In genomic region chrX:151762802-151763201, GRCh38 we compare ENCODE assay signal across 29 cellular contexts. TPM values are rescaled to one million over a fixed set of nuclear protein-coding genes. Genes with fewer than 3 reads are reported as not detected.
"Had no signal": no experiment of that assay in that cellular context is flagged by ENCODE, and none has a peak within 500 bp of the region (broad histone marks: within the 10 kb centered on the region; RNA-seq: fewer than 3 reads in every experiment).

No MANE protein-coding gene starts in this region.

- H3K27ac ChIP-seq: lower lobe of right lung, skin epidermis, testis, transverse colon, uterus had no signal

- H3K27me3 Mint-ChIP-seq: activated CD8-positive, alpha-beta memory T cell treated with anti-CD3 and anti-CD28 coated beads, Interleukin-2, amount 10 ng/mL, durations not matched to agents 7 days and 5 days had no signal

- H3K4me3 ChIP-seq: lower lobe of right lung, mucosa of descending colon, skin epidermis, testis, transverse colon, uterus had no signal

- H3K27ac Mint-ChIP-seq: activated CD8-positive, alpha-beta memory T cell treated with anti-CD3 and anti-CD28 coated beads, Interleukin-2, amount 10 ng/mL, durations not matched to agents 7 days and 5 days; activated CD8-positive, alpha-beta T cell treated with anti-CD3 and anti-CD28 coated beads, Interleukin-2, amount 10 ng/mL, durations not matched to agents 7 days and 5 days; activated naive CD4-positive, alpha-beta T cell treated with anti-CD3 and anti-CD28 coated beads, Interleukin-2, amount 50 U/mL, for 72 hours; natural killer cell treated with Interleukin-12 subunit alpha and Interleukin-12 subunit beta and Interleukin-15 and Interleukin-18, amount 100 ng/mL, for 72 hours; T-helper 2 cell treated with Interferon-gamma antibody and Interleukin-4, amounts not matched to agents 5 μg/mL and 100 μg/mL, for 36 hours had no signal

- H3K9me3 Mint-ChIP-seq: activated naive CD4-positive, alpha-beta T cell treated with anti-CD3 and anti-CD28 coated beads, Interleukin-2, amount 50 U/mL, for 72 hours; central memory CD8-positive, alpha-beta T cell; natural killer cell treated with Interleukin-12 subunit alpha and Interleukin-12 subunit beta and Interleukin-15 and Interleukin-18, amount 100 ng/mL, for 72 hours; T-helper 2 cell treated with Interferon-gamma antibody and Interleukin-4, amounts not matched to agents 5 μg/mL and 100 μg/mL, for 36 hours had no signal

- H3K4me3 Mint-ChIP-seq: activated CD8-positive, alpha-beta memory T cell treated with anti-CD3 and anti-CD28 coated beads, Interleukin-2, amount 10 ng/mL, durations not matched to agents 7 days and 5 days; activated CD8-positive, alpha-beta T cell treated with anti-CD3 and anti-CD28 coated beads, Interleukin-2, amount 10 ng/mL, durations not matched to agents 7 days and 5 days; central memory CD8-positive, alpha-beta T cell; natural killer cell treated with Interleukin-12 subunit alpha and Interleukin-12 subunit beta and Interleukin-15 and Interleukin-18, amount 100 ng/mL, for 72 hours; T-helper 2 cell treated with Interferon-gamma antibody and Interleukin-4, amounts not matched to agents 5 μg/mL and 100 μg/mL, for 36 hours had no signal

- H3K36me3 Mint-ChIP-seq: activated CD8-positive, alpha-beta memory T cell treated with anti-CD3 and anti-CD28 coated beads, Interleukin-2, amount 10 ng/mL, durations not matched to agents 7 days and 5 days; activated naive CD4-positive, alpha-beta T cell treated with anti-CD3 and anti-CD28 coated beads, Interleukin-2, amount 50 U/mL, for 72 hours; natural killer cell treated with Interleukin-12 subunit alpha and Interleukin-12 subunit beta and Interleukin-15 and Interleukin-18, amount 100 ng/mL, for 72 hours had no signal

- DNase-seq: activated CD4-positive, alpha-beta T cell treated with anti-CD3 and anti-CD28 coated beads, Interleukin-2, amount 50 U/mL, for 1 hour; activated CD8-positive, alpha-beta memory T cell treated with anti-CD3 and anti-CD28 coated beads, Interleukin-2, amount 10 ng/mL, durations not matched to agents 7 days and 5 days; activated CD8-positive, alpha-beta T cell treated with anti-CD3 and anti-CD28 coated beads, Interleukin-2, amount 10 ng/mL, durations not matched to agents 7 days and 5 days; activated naive CD4-positive, alpha-beta T cell; activated T-cell treated with anti-CD3 and anti-CD28 coated beads, Interleukin-2, amount 50 U/mL, for 48 hours; foreskin fibroblast; hippocampal formation; kidney; lower lobe of right lung; mesenchymal stem cell; mucosa of descending colon; stimulated activated CD4-positive, alpha-beta T cell treated with anti-CD3 and anti-CD28 coated beads, Interleukin-12 subunit alpha, Interleukin-12 subunit beta, amount 100 ng/mL, for 4 hours; stimulated activated CD4-positive, alpha-beta T cell treated with anti-CD3 and anti-CD28 coated beads, Interleukin-4, amount 100 ng/mL, for 1 hour; stimulated activated naive CD8-positive, alpha-beta T cell treated with anti-CD3 and anti-CD28 coated beads, Interleukin-15, Interleukin-2, amounts not matched to agents 100 U/mL and 50 U/mL, for 24 hours; T-helper 1 cell; testis; transverse colon; uterus had no signal

- H3K4me1 Mint-ChIP-seq: activated CD8-positive, alpha-beta memory T cell treated with anti-CD3 and anti-CD28 coated beads, Interleukin-2, amount 10 ng/mL, durations not matched to agents 7 days and 5 days; central memory CD8-positive, alpha-beta T cell had no signal

RNA-seq across cellular contexts. Expression of gene CNGA2, which starts 28.3 kb away (rescaled TPM):
- total RNA-seq: activated CD8-positive, alpha-beta memory T cell treated with anti-CD3 and anti-CD28 coated beads, Interleukin-2, amount 10 ng/mL, durations not matched to agents 7 days and 5 days; activated CD8-positive, alpha-beta T cell treated with anti-CD3 and anti-CD28 coated beads, Interleukin-2, amount 10 ng/mL, durations not matched to agents 7 days and 5 days; activated naive CD4-positive, alpha-beta T cell treated with anti-CD3 and anti-CD28 coated beads, Interleukin-2, amount 50 U/mL, for 72 hours; bronchial epithelial cell; esophagus mucosa; kidney; lower lobe of right lung; mucosa of descending colon; myocyte; natural killer cell treated with Interleukin-12 subunit alpha and Interleukin-12 subunit beta and Interleukin-15 and Interleukin-18, amount 100 ng/mL, for 72 hours; osteoblast; posterior vena cava; sciatic nerve; transverse colon; uterus had no signal

RNA-seq across cellular contexts. Expression of gene FATE1, which starts 47.0 kb away (rescaled TPM):
- total RNA-seq: activated CD8-positive, alpha-beta memory T cell treated with anti-CD3 and anti-CD28 coated beads, Interleukin-2, amount 10 ng/mL, durations not matched to agents 7 days and 5 days; activated CD8-positive, alpha-beta T cell treated with anti-CD3 and anti-CD28 coated beads, Interleukin-2, amount 10 ng/mL, durations not matched to agents 7 days and 5 days; activated naive CD4-positive, alpha-beta T cell treated with anti-CD3 and anti-CD28 coated beads, Interleukin-2, amount 50 U/mL, for 72 hours; bronchial epithelial cell; esophagus mucosa; kidney; lower lobe of right lung; mucosa of descending colon; myocyte; natural killer cell treated with Interleukin-12 subunit alpha and Interleukin-12 subunit beta and Interleukin-15 and Interleukin-18, amount 100 ng/mL, for 72 hours; osteoblast; posterior vena cava; transverse colon; uterus had no signal
